ENCODE assay signal across 32 cellular contexts in the genomic region with DNA sequence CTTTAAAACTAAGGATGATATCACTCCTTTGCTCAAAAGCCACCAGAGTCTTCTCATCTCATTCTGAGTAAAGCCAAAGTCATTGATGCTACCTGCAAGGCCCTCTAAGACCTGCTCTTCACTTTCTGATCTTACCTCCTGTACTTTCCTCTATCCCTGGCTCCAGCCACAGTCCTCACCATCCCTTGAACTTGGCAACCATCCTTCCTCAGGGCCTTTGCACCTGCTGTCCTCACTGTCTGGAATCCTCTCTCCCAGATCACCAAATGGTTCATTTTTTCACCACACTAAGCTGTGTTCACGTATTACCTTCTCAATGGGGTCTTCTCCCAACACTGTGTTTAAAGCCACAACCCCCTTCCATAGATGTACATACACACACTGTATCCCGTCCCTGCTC. TPM values are rescaled to one million over a fixed set of nuclear protein-coding genes. Genes with fewer than 3 reads are reported as not detected.
"Had no signal": no experiment of that assay in that cellular context is flagged by ENCODE, and none has a peak within 500 bp of the region (broad histone marks: within the 10 kb centered on the region; RNA-seq: fewer than 3 reads in every experiment).

No MANE protein-coding gene starts in this region.

- H3K9me3 Mint-ChIP-seq: naive thymus-derived CD8-positive, alpha-beta T cell; natural killer cell treated with Interleukin-12 subunit alpha and Interleukin-12 subunit beta and Interleukin-15 and Interleukin-18, amount 100 ng/mL, for 72 hours; stimulated activated memory B cell treated with anti-CD40 and anti-IgM and Interleukin-4, amounts not matched to agents 10 μg/mL and 1 μg/mL and 100 μg/mL, for 72 hours; stimulated activated naive CD8-positive, alpha-beta T cell treated with anti-CD3 and anti-CD28 coated beads, Interleukin-15, amount 100 ng/mL, for 72 hours had no signal

- DNase-seq: naive thymus-derived CD8-positive, alpha-beta T cell; occipital lobe; ovary; psoas muscle; spleen; stimulated activated CD4-positive, alpha-beta T cell treated with anti-CD3 and anti-CD28 coated beads, Interleukin-12 subunit alpha, Interleukin-12 subunit beta, amount 100 ng/mL, for 4 hours; stimulated activated CD4-positive, alpha-beta T cell treated with anti-CD3 and anti-CD28 coated beads, Interleukin-1b, Interleukin-23, amount 100 ng/mL, for 48 hours; stimulated activated CD4-positive, alpha-beta T cell treated with anti-CD3 and anti-CD28 coated beads, Interleukin-4, amount 100 ng/mL, for 1 hour; stimulated activated CD4-positive, alpha-beta T cell treated with anti-CD3 and anti-CD28 coated beads, Interleukin-4, amount 100 ng/mL, for 4 hours; stimulated activated CD8-positive, alpha-beta memory T cell treated with anti-CD3 and anti-CD28 coated beads, Interleukin-4, amount 100 ng/mL, for 48 hours; stimulated activated naive CD4-positive, alpha-beta T cell; stimulated activated naive CD8-positive, alpha-beta T cell treated with anti-CD3 and anti-CD28 coated beads, Interleukin-15, amount 100 ng/mL, for 72 hours; stimulated activated naive CD8-positive, alpha-beta T cell treated with anti-CD3 and anti-CD28 coated beads, Interleukin-15, Interleukin-2, amounts not matched to agents 100 U/mL and 50 U/mL, for 24 hours; substantia nigra; testis; tibial artery; transverse colon; upper lobe of left lung had no signal

- H3K4me1 ChIP-seq: parathyroid adenoma, psoas muscle, testis had no signal

- H3K36me3 Mint-ChIP-seq: natural killer cell treated with Interleukin-12 subunit alpha and Interleukin-12 subunit beta and Interleukin-15 and Interleukin-18, amount 100 ng/mL, for 72 hours; neural progenitor cell; stimulated activated memory B cell treated with anti-CD40 and anti-IgM and Interleukin-4, amounts not matched to agents 10 μg/mL and 1 μg/mL and 100 μg/mL, for 72 hours had no signal

- H3K4me2 ChIP-seq: neural progenitor cell, smooth muscle cell had no signal

- H3K9me3 ChIP-seq: ovary, psoas muscle, spleen, suprapubic skin, testis, tibial artery, transverse colon, upper lobe of left lung, vagina had no signal

- H3K4me3 ChIP-seq: neural progenitor cell, ovary, psoas muscle, skin epidermis, smooth muscle cell, spleen, suprapubic skin, testis, tibial artery, transverse colon, upper lobe of left lung, vagina had no signal

- H3K9ac ChIP-seq: neural progenitor cell, parathyroid adenoma had no signal

- H3K27ac ChIP-seq: neural progenitor cell, ovary, parathyroid adenoma, psoas muscle, skin epidermis, spleen, suprapubic skin, testis, transverse colon, upper lobe of left lung, vagina had no signal

- H2AFZ ChIP-seq: neural progenitor cell, parathyroid adenoma had no signal

- H3K4me3 Mint-ChIP-seq: naive thymus-derived CD8-positive, alpha-beta T cell; natural killer cell treated with Interleukin-12 subunit alpha and Interleukin-12 subunit beta and Interleukin-15 and Interleukin-18, amount 100 ng/mL, for 72 hours; neural progenitor cell; stimulated activated memory B cell treated with anti-CD40 and anti-IgM and Interleukin-4, amounts not matched to agents 10 μg/mL and 1 μg/mL and 100 μg/mL, for 72 hours; stimulated activated naive CD8-positive, alpha-beta T cell treated with anti-CD3 and anti-CD28 coated beads, Interleukin-15, amount 100 ng/mL, for 72 hours had no signal

- H3K27me3 ChIP-seq: ovary, suprapubic skin, testis, tibial artery, vagina had no signal

- FAIRE-seq: urothelium cell line had no signal

- ATAC-seq: naive thymus-derived CD8-positive, alpha-beta T cell; natural killer cell treated with Interleukin-12 subunit alpha and Interleukin-12 subunit beta and Interleukin-15 and Interleukin-18, amount 100 ng/mL, for 72 hours; psoas muscle; right cardiac atrium; sciatic nerve; stimulated activated memory B cell treated with anti-CD40 and anti-IgM and Interleukin-4, amounts not matched to agents 10 μg/mL and 1 μg/mL and 100 μg/mL, for 72 hours; stimulated activated naive CD8-positive, alpha-beta T cell treated with anti-CD3 and anti-CD28 coated beads, Interleukin-15, amount 100 ng/mL, for 72 hours; stimulated activated naive CD8-positive, alpha-beta T cell treated with anti-CD3 and anti-CD28 coated beads, Interleukin-15, Interleukin-2, amounts not matched to agents 100 U/mL and 50 U/mL, for 24 hours had no signal

- H3K79me2 ChIP-seq: parathyroid adenoma had no signal

- H3K36me3 ChIP-seq: neural progenitor cell, ovary, spleen, suprapubic skin, tibial artery, transverse colon, upper lobe of left lung, vagina had no signal

- H3K27ac Mint-ChIP-seq: naive thymus-derived CD8-positive, alpha-beta T cell; natural killer cell treated with Interleukin-12 subunit alpha and Interleukin-12 subunit beta and Interleukin-15 and Interleukin-18, amount 100 ng/mL, for 72 hours; neural progenitor cell; progenitor cell of endocrine pancreas; stimulated activated memory B cell treated with anti-CD40 and anti-IgM and Interleukin-4, amounts not matched to agents 10 μg/mL and 1 μg/mL and 100 μg/mL, for 72 hours; stimulated activated naive CD8-positive, alpha-beta T cell treated with anti-CD3 and anti-CD28 coated beads, Interleukin-15, amount 100 ng/mL, for 72 hours had no signal

RNA-seq across cellular contexts. Expression of a gene that starts 4.3 kb away (rescaled TPM):
- polyA plus RNA-seq: naive thymus-derived CD8-positive, alpha-beta T cell had no signal

RNA-seq across cellular contexts. Expression of a gene that starts 51.8 kb away (rescaled TPM):
- total RNA-seq: naive thymus-derived CD8-positive, alpha-beta T cell; natural killer cell treated with Interleukin-12 subunit alpha and Interleukin-12 subunit beta and Interleukin-15 and Interleukin-18, amount 100 ng/mL, for 72 hours; occipital lobe; osteoblast; progenitor cell of endocrine pancreas; renal cortical epithelial cell; spleen; vagina had no signal
- polyA plus RNA-seq: naive thymus-derived CD8-positive, alpha-beta T cell had no signal
